Comparison of ENCODE assay signal across 8 cellular contexts in the genomic region with DNA sequence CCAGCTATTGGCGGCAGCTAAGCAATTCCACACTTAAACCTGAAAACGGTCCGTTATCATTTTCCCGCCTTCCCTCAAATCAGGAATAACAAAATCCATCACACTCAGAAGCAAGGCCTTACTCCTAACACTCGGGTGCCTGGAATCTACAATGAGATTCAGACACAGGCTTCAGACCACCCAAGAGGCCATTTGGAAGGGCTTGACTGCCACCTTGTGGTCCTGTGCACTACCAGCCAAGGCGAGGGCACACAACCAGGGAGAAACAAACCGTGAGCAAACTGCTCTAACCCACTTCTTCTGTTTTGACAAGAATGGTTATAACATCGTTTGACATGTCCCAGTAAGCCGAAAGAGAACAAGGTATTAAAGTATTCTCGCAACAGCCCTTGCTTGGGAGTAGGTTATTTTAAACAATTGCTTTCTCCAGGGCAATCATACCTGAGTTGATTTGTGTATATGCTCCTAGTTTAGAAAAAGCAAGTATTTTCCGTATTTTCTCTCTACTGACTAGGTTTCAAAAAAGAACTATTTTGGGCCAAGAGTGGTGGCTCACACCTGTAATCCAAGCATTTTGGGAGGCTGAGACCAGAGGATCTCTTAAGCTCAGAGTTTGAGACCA. TPM values are rescaled to one million over a fixed set of nuclear protein-coding genes. Genes with fewer than 3 reads are reported as not detected.
DNase-seq lines count a peak whose midpoint lies in the region; ATAC-seq and TF ChIP-seq lines count a peak whose summit lies in the region.

No MANE protein-coding gene starts in this region.

- peak; percentile 78 for TF ChIP-seq CTCF in GM12874 (IDR thresholded peaks at IDR 0.05; ENCODE audit: insufficient read depth, low read depth, low read length)

- ATAC-seq in HG02870 (IDR thresholded peaks at IDR 0.05; ENCODE audit: unreplicated experiment) = peak; percentile 64

- DNase-seq in A172 (ENCODE audit: low spot score) = peak; percentile 46
- peak; percentile 46 for DNase-seq in NCI-H460 (ENCODE audit: extremely low read depth, low read depth)
- peak; percentile 65 for DNase-seq in activated CD8-positive, alpha-beta memory T cell treated with anti-CD3 and anti-CD28 coated beads for 24 hours
- peak; percentile 39 for DNase-seq in fibroblast of the conjunctiva (ENCODE audit: low read depth)
- peak; percentile 23 for DNase-seq in occipital lobe (lab: John Stamatoyannopoulos, UW)
- no peak for DNase-seq in NCI-H446 treated with DMSO at 0.1 percent for 48 hours (lab: John Stamatoyannopoulos, UW)

RNA-seq across cellular contexts. Expression of a gene that starts 40.1 kb away (rescaled TPM):
- not detected in 2 replicates for total RNA-seq in A172 (2014; rRNA removed; shearing (Covaris generic))
- total RNA-seq in NCI-H460 (2014; rRNA removed; shearing (Covaris generic)) = 0.10 TPM in 1 of 2 replicates, not detected in the other
- polyA plus RNA-seq in NCI-H460 (2014; cell fraction: nucleus; rRNA removed) = 0.06 and 0.17 TPM in 2 replicates
- total RNA-seq in occipital lobe = 0.31 TPM

RNA-seq across cellular contexts. Expression of a gene that starts 41.0 kb away (rescaled TPM):
- 16.8 and 16.9 TPM in 2 replicates for total RNA-seq in A172 (2014; rRNA removed; shearing (Covaris generic))
- total RNA-seq in NCI-H460 (2014; rRNA removed; shearing (Covaris generic)) = 24.7 and 30.7 TPM in 2 replicates
- 19.5 and 21.2 TPM in 2 replicates for polyA plus RNA-seq in NCI-H460 (2014; cell fraction: nucleus; rRNA removed)
- 8.6 TPM for total RNA-seq in occipital lobe
